ENCODE assay signal across 8 cellular contexts in genomic region chr10:89643812-89644690, GRCh38. TPM values are rescaled to one million over a fixed set of nuclear protein-coding genes. Genes with fewer than 3 reads are reported as not detected.
DNase-seq lines count a peak whose midpoint lies in the region; ATAC-seq and TF ChIP-seq lines count a peak whose summit lies in the region.

No MANE protein-coding gene starts in this region.

- POLR2A ChIA-PET in BJ (lab: Charles Lee), result interaction anchor here (0.7 kb wide), 2 partner anchors 382 to 546 kb away, joined by 4 read pairs; no protein-coding TSS in a partner anchor

- H3K27me3 ChIP-seq in BJ (ENCODE audit: control insufficient read depth, insufficient read depth, low read length), result no peaks in the 10 kb centered on the region

- 0 out of 2 replicates have a peak, but pooled peaks have one; percentile 5 for TF ChIP-seq CTCF in BJ (IDR thresholded peaks at IDR 0.05; ENCODE audit: insufficient read depth, low read depth, low read length)

- DNase-seq in BJ (ENCODE audit: low read depth) (peak; percentile 73), GM19238 (ENCODE audit: insufficient read length, low spot score) (peak; percentile 84), NCI-H460 (ENCODE audit: extremely low read depth, low read depth) (peak; percentile 97), dermis blood vessel endothelial cell (peak; percentile 88), left lobe of liver (ENCODE audit: low spot score) (peak; percentile 95)
- DNase-seq in activated CD4-positive, alpha-beta T cell treated with anti-CD3 and anti-CD28 coated beads for 4 hours, result peak; percentile 50 to 52
- peak; percentile 46 for DNase-seq in stimulated activated CD4-positive, alpha-beta T cell treated with anti-CD3 and anti-CD28 coated beads, Interleukin-2, amount 100 ng/mL, for 4 hours (ENCODE audit: low read depth)

- CTCF ChIA-PET in BJ (lab: Yijun Ruan, JAX), result interaction anchor here (0.7 to 2.1 kb wide), 5 partner anchors 9 to 1465 kb away, joined by 3 to 11 read pairs (median 3); partner anchors contain the start of gene KIF20B

- H3K36me3 ChIP-seq in BJ (ENCODE audit: control insufficient read depth, insufficient read depth, low read length), result no peaks in the 10 kb centered on the region

- peak overlapping the region; percentile 69 for H3K4me3 ChIP-seq in BJ (ENCODE audit: low read depth, low read length)

- ATAC-seq in HG03432 (IDR thresholded peaks at IDR 0.05; ENCODE audit: unreplicated experiment), result peak; percentile 84
- ATAC-seq in left lobe of liver, result peak; percentile 78

RNA-seq across cellular contexts. Expression of gene PANK1, which starts 1.0 kb away (rescaled TPM):
- 3.9 and 4.2 TPM in 2 replicates for polyA plus RNA-seq in BJ (2011; rRNA removed)
- 4.6 and 6.6 TPM in 2 replicates for polyA minus RNA-seq in BJ (2011; rRNA and poly(A)+ RNA removed)
- 11.2 and 12.4 TPM in 2 replicates for total RNA-seq in NCI-H460 (2014; rRNA removed; shearing (Covaris generic))
- 5.5 and 12.4 TPM in 2 replicates for polyA plus RNA-seq in NCI-H460 (2014; cell fraction: nucleus; rRNA removed)
- total RNA-seq in dermis blood vessel endothelial cell (5.4 and 6.0 TPM in 2 replicates), left lobe of liver (48.9 TPM)

RNA-seq across cellular contexts. Expression of gene KIF20B, which starts 57.3 kb away (rescaled TPM):
- polyA plus RNA-seq in BJ (2011; rRNA removed), result 1.4 and 5.0 TPM in 2 replicates
- 1.8 and 3.0 TPM in 2 replicates for polyA minus RNA-seq in BJ (2011; rRNA and poly(A)+ RNA removed)
- 25.9 and 30.3 TPM in 2 replicates for total RNA-seq in NCI-H460 (2014; rRNA removed; shearing (Covaris generic))
- polyA plus RNA-seq in NCI-H460 (2014; cell fraction: nucleus; rRNA removed), result 13.7 and 18.0 TPM in 2 replicates
- total RNA-seq in dermis blood vessel endothelial cell, result 7.0 and 23.5 TPM in 2 replicates
- 2.0 TPM for total RNA-seq in left lobe of liver

Comparison
In these comparisons a context has a peak if more than half of its experiments do, and no peak if none do; other contexts are left out.
1. Peak in every context shown above with its lines: DNase-seq, ATAC-seq and H3K4me3 ChIP-seq.
2. DNase-seq: peak in every context shown above with its lines; median percentile 97 in NCI-H460; 95 in left lobe of liver; 88 in dermis blood vessel endothelial cell; 84 in GM19238; 73 in BJ; 51 in activated CD4-positive, alpha-beta T cell treated with anti-CD3 and anti-CD28 coated beads for 4 hours; 46 in stimulated activated CD4-positive, alpha-beta T cell treated with anti-CD3 and anti-CD28 coated beads, Interleukin-2, amount 100 ng/mL, for 4 hours.